Comparison of ENCODE assay signal across 8 cellular contexts in the genomic region with DNA sequence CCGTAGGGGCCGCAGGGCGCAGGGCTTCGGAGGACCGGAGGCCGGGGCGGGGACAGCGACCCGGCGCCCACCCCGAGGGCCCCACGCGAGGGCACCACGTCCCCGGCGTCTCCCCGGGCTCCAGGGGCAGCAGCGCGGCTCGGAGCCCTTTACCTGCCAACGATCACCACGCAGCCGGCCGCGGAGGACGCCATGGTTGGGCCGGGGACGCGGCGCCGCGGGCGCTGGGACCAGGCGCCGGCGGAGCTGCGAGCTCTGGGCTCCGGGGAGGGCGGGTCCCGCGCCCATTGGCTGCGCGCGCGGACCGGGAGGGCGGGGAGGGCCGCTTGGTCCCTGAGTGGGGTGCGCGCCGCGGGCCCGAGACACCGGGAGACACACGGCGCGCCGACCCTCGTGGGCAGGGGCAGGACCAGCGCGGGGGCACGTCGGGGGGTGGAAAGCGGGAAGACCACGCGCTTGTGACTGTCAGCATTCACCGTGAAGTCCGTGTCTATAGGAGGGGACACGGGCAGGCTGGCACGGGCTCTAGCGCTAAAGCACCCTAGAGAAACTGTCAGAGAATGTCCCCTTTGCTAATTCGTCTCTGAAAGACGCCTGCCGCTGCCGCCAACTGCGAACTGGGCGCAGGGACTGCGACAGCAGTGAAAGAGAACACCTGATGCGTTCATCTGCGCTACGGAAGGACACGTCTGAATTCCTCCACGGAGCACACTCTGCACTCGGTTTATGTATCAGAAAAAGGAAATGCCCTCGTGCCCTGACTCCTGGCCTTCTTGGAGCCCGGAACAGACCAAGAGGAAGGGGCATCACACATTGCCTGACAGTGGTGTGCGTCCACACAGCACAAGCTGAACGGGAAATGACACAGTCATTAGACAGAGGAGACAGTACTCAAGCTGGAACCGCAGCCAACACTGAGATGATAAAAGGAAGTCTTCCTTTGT. TPM values are rescaled to one million over a fixed set of nuclear protein-coding genes. Genes with fewer than 3 reads are reported as not detected.
DNase-seq lines count a peak whose midpoint lies in the region; ATAC-seq lines count a peak whose summit lies in the region.

A gene with protein sequence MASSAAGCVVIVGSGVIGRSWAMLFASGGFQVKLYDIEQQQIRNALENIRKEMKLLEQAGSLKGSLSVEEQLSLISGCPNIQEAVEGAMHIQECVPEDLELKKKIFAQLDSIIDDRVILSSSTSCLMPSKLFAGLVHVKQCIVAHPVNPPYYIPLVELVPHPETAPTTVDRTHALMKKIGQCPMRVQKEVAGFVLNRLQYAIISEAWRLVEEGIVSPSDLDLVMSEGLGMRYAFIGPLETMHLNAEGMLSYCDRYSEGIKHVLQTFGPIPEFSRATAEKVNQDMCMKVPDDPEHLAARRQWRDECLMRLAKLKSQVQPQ (minus strand): TSS at position 257 of the 944 bp plus-strand sequence. CDS start 63 bp downstream, at position 194.

- ATAC-seq in GM21723 (IDR thresholded peaks at IDR 0.05; ENCODE audit: unreplicated experiment): peak; percentile 82

- no peaks in the 10 kb centered on the region for H3K36me3 ChIP-seq in Karpas-422 (ENCODE audit: insufficient read depth, low read length)

- H3K4me1 ChIP-seq in Karpas-422 (ENCODE audit: low read length): peaks cover 16% of the 10 kb centered on the region

- H3K4me2 ChIP-seq in Karpas-422 (ENCODE audit: low read depth, low read length, poor library complexity, severe bottlenecking): peak within 1 kb of the TSS; percentile 67

- peaks cover 32% of the 10 kb centered on the region for H3K4me1 Mint-ChIP-seq in activated naive CD4-positive, alpha-beta T cell treated with anti-CD3 and anti-CD28 coated beads for 36 hours (ENCODE audit: low read depth)

- H3K9ac ChIP-seq in Karpas-422 (ENCODE audit: low read length): peak within 1 kb of the TSS; percentile 70

- H3K4me3 Mint-ChIP-seq in activated naive CD4-positive, alpha-beta T cell treated with anti-CD3 and anti-CD28 coated beads for 36 hours: peak within 1 kb of the TSS; percentile 83

- H3K4me3 ChIP-seq in Karpas-422 (ENCODE audit: low read length): peak within 1 kb of the TSS; percentile 72

- H3K27ac Mint-ChIP-seq in activated naive CD4-positive, alpha-beta T cell treated with anti-CD3 and anti-CD28 coated beads for 36 hours: peak within 1 kb of the TSS; percentile 83

- H3K27me3 ChIP-seq in Karpas-422 (ENCODE audit: low read length): no peaks in the 10 kb centered on the region; the same call in 1 of the 2 replicates

- peaks cover 3% of the 10 kb centered on the region for H3K9me3 Mint-ChIP-seq in activated naive CD4-positive, alpha-beta T cell treated with anti-CD3 and anti-CD28 coated beads for 36 hours

- H3K27ac ChIP-seq in Karpas-422 (ENCODE audit: low read length) (no peak within 1 kb of the TSS), substantia nigra (ENCODE audit: low read depth, low read length, poor library complexity, severe bottlenecking) (peak within 1 kb of the TSS; percentile 95)

- intact Hi-C loops in activated naive CD4-positive, alpha-beta T cell treated with anti-CD3 and anti-CD28 coated beads for 36 hours (cut with micrococcal nuclease): loop anchor here (1.0 to 10.0 kb wide), 9 partner anchors 31 to 664 kb away; a partner anchor contains a TSS

- H3K9me2 ChIP-seq in Karpas-422 (replicated peaks; ENCODE audit: insufficient read depth, low read length): no peaks in the 10 kb centered on the region

- H3K79me2 ChIP-seq in Karpas-422 (ENCODE audit: low read length): no peaks in the 10 kb centered on the region

- CTCF ChIA-PET in activated naive CD4-positive, alpha-beta T cell treated with anti-CD3 and anti-CD28 coated beads for 36 hours (lab: Charles Lee): interaction anchor here (0.8 to 1.4 kb wide), 2 partner anchors 31 to 37 kb away, joined by 3 to 4 read pairs; no protein-coding TSS in a partner anchor

- H3K9me3 ChIP-seq in Karpas-422 (ENCODE audit: low read length): no peaks in the 10 kb centered on the region; the same call in 1 of the 2 replicates

- H3K27me3 Mint-ChIP-seq in activated naive CD4-positive, alpha-beta T cell treated with anti-CD3 and anti-CD28 coated beads for 36 hours (ENCODE audit: low read depth): no peaks in the 10 kb centered on the region

- DNase-seq in Daoy (ENCODE audit: low read depth) (peak; percentile 73), Karpas-422 (peak; percentile 83), SK-N-DZ (ENCODE audit: low spot score) (peak; percentile 22), germinal center (ENCODE audit: low spot score) (peak; percentile 76), nucleus accumbens (lab: John Stamatoyannopoulos, UW) (peak; percentile 11 to 92 (median 78)), substantia nigra (lab: John Stamatoyannopoulos, UW) (peak; percentile 34 to 93 (median 78))
- DNase-seq in activated naive CD4-positive, alpha-beta T cell treated with anti-CD3 and anti-CD28 coated beads for 36 hours: peak; percentile 76

- no peaks in the 10 kb centered on the region for H4K20me1 ChIP-seq in Karpas-422 (ENCODE audit: insufficient read depth, low read depth, low read length)

- H3K36me3 Mint-ChIP-seq in activated naive CD4-positive, alpha-beta T cell treated with anti-CD3 and anti-CD28 coated beads for 36 hours (ENCODE audit: low read depth): no peaks in the 10 kb centered on the region

- H2AFZ ChIP-seq in Karpas-422 (ENCODE audit: low read length): peak within 1 kb of the TSS; percentile 94

RNA-seq across cellular contexts. Expression of the gene that starts here (rescaled TPM):
- 1.4 and 3.5 TPM in 2 replicates for total RNA-seq in Daoy (2014; rRNA removed; shearing (Covaris generic))
- 1.7 and 3.0 TPM in 2 replicates for total RNA-seq in Karpas-422 (2014; rRNA removed; shearing (Covaris generic); ENCODE audit: low replicate concordance)
- 0.25 and 0.67 TPM in 2 replicates for polyA plus RNA-seq in SK-N-DZ (2014; cell fraction: cytosol; rRNA removed)
- 0.19 and 0.60 TPM in 2 replicates for polyA plus RNA-seq in SK-N-DZ (2014; cell fraction: nucleus; rRNA removed)
- total RNA-seq in activated naive CD4-positive, alpha-beta T cell treated with anti-CD3 and anti-CD28 coated beads for 36 hours: 1 to 10 TPM; 8.9 to 9.3 TPM

Comparison
In these comparisons a context has a peak if more than half of its experiments do, and no peak if none do; other contexts are left out.
1. DNase-seq: peak in every context shown above with its lines; median percentile 83 in Karpas-422; 78 in substantia nigra; 78 in nucleus accumbens; 76 in activated naive CD4-positive, alpha-beta T cell treated with anti-CD3 and anti-CD28 coated beads for 36 hours; 76 in germinal center; 73 in Daoy; 22 in SK-N-DZ.